ENCODE assay signal across 17 cellular contexts in the genomic region with DNA sequence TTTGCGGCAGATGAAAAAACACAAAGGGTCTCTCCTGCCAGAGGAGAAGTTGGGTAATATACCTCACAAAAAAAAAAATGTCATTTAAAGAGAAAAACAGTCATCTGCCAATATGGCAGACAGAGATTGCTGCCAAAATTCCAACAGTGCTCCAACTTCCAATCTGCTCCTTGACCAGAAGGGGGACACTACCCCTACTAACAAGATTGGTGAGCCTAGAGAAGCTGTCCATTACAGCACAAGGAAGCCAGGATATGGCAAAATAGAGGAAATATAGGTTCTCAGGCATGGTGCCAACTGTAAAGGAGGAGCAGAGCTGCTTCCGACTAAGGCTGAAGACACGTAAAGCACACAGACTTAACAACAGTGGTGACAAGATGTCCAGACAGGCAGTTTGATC.
DNase-seq lines count a peak whose midpoint lies in the region; ATAC-seq and TF ChIP-seq lines count a peak whose summit lies in the region.
"Had no signal": no experiment of that assay in that cellular context is flagged by ENCODE, and none has a peak within 500 bp of the region (broad histone marks: within the 10 kb centered on the region; RNA-seq: fewer than 3 reads in every experiment).

No MANE protein-coding gene starts in this region.

- H3K4me3 ChIP-seq in Jurkat, Clone E6-1 (ENCODE audit: low read length): no peak overlapping the region
- H3K4me3 ChIP-seq: BLaER1, hepatocyte, prostate gland had no signal

- intact Hi-C loops in left ventricle myocardium superior (cut with micrococcal nuclease) (no loop called here), left colon (cut with DNase I, micrococcal nuclease) (no loop called here)

- DNase-seq in Jurkat, Clone E6-1 (ENCODE audit: low read depth, low spot score): peak; percentile 7
- DNase-seq in SK-N-DZ (ENCODE audit: low spot score): peak; percentile 41
- peak; percentile 59 for DNase-seq in iPS-NIHi7 (ENCODE audit: extremely low spot score)
- DNase-seq in left ventricle myocardium superior: no peak
- no peak for DNase-seq in left colon
- DNase-seq: activated CD4-positive, alpha-beta T cell treated with anti-CD3 and anti-CD28 coated beads, Interleukin-2, amount 10 ng/mL, durations not matched to agents 24 days and 14 days; NCI-H1092 treated with DMSO at 0.1 percent for 48 hours; stimulated activated CD4-positive, alpha-beta T cell treated with anti-CD3 and anti-CD28 coated beads, Interleukin-2, amount 100 ng/mL, for 48 hours; stimulated activated naive CD4-positive, alpha-beta T cell treated with Interleukin-2 at 50 U/mL for 16 hours; SW 1271 had no signal

- ATAC-seq in left ventricle myocardium superior (no peak), left colon (no peak), HG03095 (IDR thresholded peaks at IDR 0.05; ENCODE audit: unreplicated experiment) (no peak), HG03354 (IDR thresholded peaks at IDR 0.05; ENCODE audit: poor library complexity, severe bottlenecking, unreplicated experiment) (no peak)

- H3K27ac ChIP-seq in C4-2B: no peak overlapping the region; the same call in 1 of the 2 replicates
- H3K27ac ChIP-seq: BLaER1, hepatocyte, HL-60, prostate gland had no signal

- TF ChIP-seq CTCF in C4-2B (conservative IDR thresholded peaks at IDR 0.05): peak; percentile 65

Comparison
In these comparisons a context has a peak if more than half of its experiments do, and no peak if none do; other contexts are left out.
1. DNase-seq: peak in Jurkat, Clone E6-1 (single experiment), SK-N-DZ (single experiment) and iPS-NIHi7 (single experiment); none in left ventricle myocardium superior (single experiment) and left colon (0 of 2).